Comparison of ENCODE assay signal across 2 cellular contexts in genomic region chr12:4763549-4763948, GRCh38.
TF ChIP-seq lines count a peak whose summit lies in the region.

No MANE protein-coding gene starts in this region.

TF ChIP-seq in Ishikawa, 13 proteins besides CTCF, POLR2A, EP300 and RAD21 (continued from another document):
- TF ChIP-seq REST (IDR thresholded peaks at IDR 0.05; ENCODE audit: low read depth) (no peak), YY1 (IDR thresholded peaks at IDR 0.05; ENCODE audit: low read depth) (no peak), NFIC (IDR thresholded peaks at IDR 0.05) (no peak), MAX (IDR thresholded peaks at IDR 0.05) (no peak), CEBPB (IDR thresholded peaks at IDR 0.05) (no peak)

TF ChIP-seq in SK-N-SH, 30 proteins besides CTCF, POLR2A, EP300 and RAD21 (continued from another document):
- TF ChIP-seq PBX3 (IDR thresholded peaks at IDR 0.05) (no peak), SMC3 (IDR thresholded peaks at IDR 0.05; ENCODE audit: low read depth, low read length) (no peak)
